Comparison of ENCODE assay signal across 12 cellular contexts in genomic region chr1:205664399-205665108, GRCh38. TPM values are rescaled to one million over a fixed set of nuclear protein-coding genes. Genes with fewer than 3 reads are reported as not detected.
DNase-seq lines count a peak whose midpoint lies in the region; ATAC-seq and TF ChIP-seq lines count a peak whose summit lies in the region.
"Had no signal": no experiment of that assay in that cellular context is flagged by ENCODE, and none has a peak within 500 bp of the region (broad histone marks: within the 10 kb centered on the region; RNA-seq: fewer than 3 reads in every experiment).

No MANE protein-coding gene starts in this region.

- H3K27me3 ChIP-seq in SU-DHL-6 (ENCODE audit: low read length) (no peaks in the 10 kb centered on the region), thyroid gland (no peaks in the 10 kb centered on the region)

- no peaks in the 10 kb centered on the region for H3K9me3 ChIP-seq in SU-DHL-6 (ENCODE audit: insufficient read depth, low read length)
- H3K9me3 ChIP-seq in thyroid gland, result no peaks in the 10 kb centered on the region
- H3K9me3 ChIP-seq: tibial nerve had no signal

- H3K79me2 ChIP-seq in SU-DHL-6 (ENCODE audit: insufficient read depth, low read length), result peaks cover 14% of the 10 kb centered on the region

- peaks cover 0 to 7% of the 10 kb centered on the region in 2 donors for H3K4me1 ChIP-seq in thyroid gland

- DNase-seq in NCI-H1417 (lab: John Stamatoyannopoulos, UW) (peak in 2 of 3 experiments; percentile 20 to 51), NCI-H1417 treated with DMSO at 0.1 percent for 48 hours (lab: John Stamatoyannopoulos, UW) (no peak), iPS-NIHi11 (ENCODE audit: low spot score) (peak; percentile 4), thyroid gland (peak; percentile 61 to 68), AML-193 (lab: John Stamatoyannopoulos, UW) (no peak)
- no peak for DNase-seq in activated CD4-positive, alpha-beta T cell treated with anti-CD3 and anti-CD28 coated beads for 4 hours
- DNase-seq: occipital lobe; stimulated activated CD4-positive, alpha-beta T cell treated with anti-CD3 and anti-CD28 coated beads, Interleukin-4, amount 100 ng/mL, for 4 hours; T-helper 17 cell had no signal

- H3K9ac ChIP-seq in SU-DHL-6 (ENCODE audit: low read length), result peak overlapping the region; percentile 48

- intact Hi-C loops in thyroid gland (cut with DNase I), result loop anchor here (5.0 to 10.0 kb wide), 2 partner anchors 38 to 250 kb away; no protein-coding TSS in a partner anchor

- no peak for ATAC-seq in activated CD4-positive, CD25-positive, alpha-beta regulatory T cell treated with anti-CD3 and anti-CD28 coated beads, Interleukin-2, amount 50 U/mL, for 24 hours
- ATAC-seq: T-helper 17 cell had no signal

- H3K4me3 ChIP-seq in SU-DHL-6 (ENCODE audit: insufficient read depth, low read length, poor library complexity, severe bottlenecking) (peak overlapping the region; percentile 4), thyroid gland (replicated peaks in 1 of 3) (no peak overlapping the region)
- H3K4me3 ChIP-seq: tibial nerve had no signal

- no peaks in the 10 kb centered on the region for H3K9me2 ChIP-seq in SU-DHL-6 (replicated peaks; ENCODE audit: insufficient read depth, low read length)

- H3F3A ChIP-seq in SU-DHL-6 (ENCODE audit: insufficient read depth), result peaks cover 40% of the 10 kb centered on the region

- no peak for TF ChIP-seq CTCF in SU-DHL-6 (IDR thresholded peaks at IDR 0.05; ENCODE audit: insufficient read depth, low read length, poor library complexity, severe bottlenecking)
- TF ChIP-seq CTCF in thyroid gland (IDR thresholded peaks at IDR 0.05), result no peak

- WGBS in thyroid gland, 2 donors, result 45 to 53% methylated on average over 6 to 20 of the region's 20 CpGs

- H3K4me2 ChIP-seq in SU-DHL-6 (ENCODE audit: low read depth, low read length, poor library complexity, severe bottlenecking), result peak overlapping the region; percentile 85

- H3K36me3 ChIP-seq in SU-DHL-6 (ENCODE audit: low read length), result no peaks in the 10 kb centered on the region
- no peaks in the 10 kb centered on the region for H3K36me3 ChIP-seq in thyroid gland
- H3K36me3 ChIP-seq: tibial nerve had no signal

- no peaks in the 10 kb centered on the region for H4K20me1 ChIP-seq in SU-DHL-6 (ENCODE audit: low read depth, low read length)

- H3K27ac ChIP-seq in SU-DHL-6 (ENCODE audit: low read depth, low read length) (peak overlapping the region; percentile 94), thyroid gland (no peak overlapping the region)

- no peak overlapping the region for H2AFZ ChIP-seq in SU-DHL-6 (ENCODE audit: low read depth, low read length, severe bottlenecking)

- no peak for TF ChIP-seq POLR2A in thyroid gland (IDR thresholded peaks at IDR 0.05)

RNA-seq across cellular contexts. Expression of gene SLC45A3, which starts 15.8 kb away (rescaled TPM):
- 1 to 10 TPM; 1.4 to 6.7 (median 2.6) TPM for total RNA-seq in thyroid gland

RNA-seq across cellular contexts. Expression of gene ELK4, which starts 32.7 kb away (rescaled TPM):
- 10 to 100 TPM; 18.0 to 33.9 (median 28.4) TPM for total RNA-seq in thyroid gland

Comparison
In these comparisons a context has a peak if more than half of its experiments do, and no peak if none do; other contexts are left out.
1. DNase-seq: peak in NCI-H1417 (2 of 3), iPS-NIHi11 (single experiment) and thyroid gland (2 of 2); none in NCI-H1417 treated with DMSO at 0.1 percent for 48 hours (single experiment), activated CD4-positive, alpha-beta T cell treated with anti-CD3 and anti-CD28 coated beads for 4 hours (0 of 2) and AML-193 (0 of 2).